8 cellular contexts compared by ENCODE assay signal in genomic region chr5:71782771-71783770, GRCh38.
DNase-seq lines count a peak whose midpoint lies in the region; ATAC-seq lines count a peak whose summit lies in the region.

No MANE protein-coding gene starts in this region.

- CTCF ChIA-PET in naive thymus-derived CD4-positive, alpha-beta T cell (lab: Charles Lee) = no interaction called here

- POLR2A ChIA-PET in naive thymus-derived CD4-positive, alpha-beta T cell (lab: Charles Lee) = no interaction called here

- H3K27ac Mint-ChIP-seq in naive thymus-derived CD4-positive, alpha-beta T cell = peak overlapping the region in 2 of 9 donors; percentile 25 to 38

- peaks cover 0 to 3% (median 0%) of the 10 kb centered on the region in 11 donors for H3K9me3 Mint-ChIP-seq in naive thymus-derived CD4-positive, alpha-beta T cell

- intact Hi-C loops in naive thymus-derived CD4-positive, alpha-beta T cell (cut with micrococcal nuclease) = loop anchor here in 1 of 2 donors (5.0 kb wide), 2 partner anchors 234 to 524 kb away; no protein-coding TSS in a partner anchor

- DNase-seq in DMS 273 treated with DMSO at 0.1 percent for 48 hours (lab: John Stamatoyannopoulos, UW) = peak; percentile 25
- DNase-seq in NCI-H524 treated with DMSO at 0.1 percent for 48 hours (lab: John Stamatoyannopoulos, UW) = peak; percentile 36
- DNase-seq in activated CD8-positive, alpha-beta memory T cell treated with anti-CD3 and anti-CD28 coated beads, Interleukin-2, amount 50 U/mL, for 24 hours (ENCODE audit: extremely low read depth) = peak; percentile 9
- DNase-seq in fibroblast of gingiva (ENCODE audit: low read depth) = peak; percentile 74
- DNase-seq in naive thymus-derived CD4-positive, alpha-beta T cell = peak in 5 of 9 donors; percentile 7 to 44 (median 9)

- H3K9ac ChIP-seq in subcutaneous abdominal adipose tissue (ENCODE audit: low read length in 5 of 5) = peak overlapping the region in 2 of 5 donors; percentile 9 to 42

- H3K27me3 ChIP-seq in naive thymus-derived CD4-positive, alpha-beta T cell (ENCODE audit: control insufficient read depth in 2 of 2, insufficient read depth in 2 of 2, low read length in 2 of 2) = no peaks in the 10 kb centered on the region
- H3K27me3 ChIP-seq in subcutaneous abdominal adipose tissue (ENCODE audit: control insufficient read depth in 5 of 5, insufficient read depth in 4 of 5, low read length in 5 of 5) = no peaks in the 10 kb centered on the region

- ATAC-seq in GM21360 (IDR thresholded peaks at IDR 0.05; ENCODE audit: unreplicated experiment) (peak; percentile 83), HG03565 (IDR thresholded peaks at IDR 0.05; ENCODE audit: unreplicated experiment) (peak; percentile 93)
- peak; percentile 71 for ATAC-seq in naive thymus-derived CD4-positive, alpha-beta T cell

- peak overlapping the region; percentile 19 for H3K4me3 ChIP-seq in naive thymus-derived CD4-positive, alpha-beta T cell (ENCODE audit: low read length)
- peak overlapping the region; percentile 45 to 53 (median 50) for H3K4me3 ChIP-seq in subcutaneous abdominal adipose tissue (ENCODE audit: low read depth in 1 of 5, low read length in 5 of 5)

- H3K4me1 ChIP-seq in naive thymus-derived CD4-positive, alpha-beta T cell (ENCODE audit: control insufficient read depth in 2 of 2, insufficient read depth in 2 of 2, low read length in 2 of 2) = peaks cover 0 to 7% of the 10 kb centered on the region in 2 donors
- peaks cover 0 to 13% (median 11%) of the 10 kb centered on the region in 5 donors for H3K4me1 ChIP-seq in subcutaneous abdominal adipose tissue (ENCODE audit: control insufficient read depth in 5 of 5, insufficient read depth in 5 of 5, low read length in 5 of 5)

- no peak overlapping the region for H3K27ac ChIP-seq in naive thymus-derived CD4-positive, alpha-beta T cell (ENCODE audit: low read depth, low read length)
- H3K27ac ChIP-seq in subcutaneous abdominal adipose tissue (ENCODE audit: low read depth, low read length) = peak overlapping the region; percentile 8

- H3K36me3 Mint-ChIP-seq in naive thymus-derived CD4-positive, alpha-beta T cell = peaks cover 0 to 10% (median 0%) of the 10 kb centered on the region in 5 donors

- no peaks in the 10 kb centered on the region for H3K9me3 ChIP-seq in naive thymus-derived CD4-positive, alpha-beta T cell (ENCODE audit: control insufficient read depth in 2 of 3, low read length in 3 of 3)
- no peaks in the 10 kb centered on the region for H3K9me3 ChIP-seq in subcutaneous abdominal adipose tissue (ENCODE audit: control insufficient read depth in 5 of 5, low read length in 5 of 5)

- peaks cover 8 to 17% (median 9%) of the 10 kb centered on the region in 5 donors for H3K27me3 Mint-ChIP-seq in naive thymus-derived CD4-positive, alpha-beta T cell

- H3K4me1 Mint-ChIP-seq in naive thymus-derived CD4-positive, alpha-beta T cell = peaks cover 6 to 23% (median 15%) of the 10 kb centered on the region in 7 donors

- H3K36me3 ChIP-seq in naive thymus-derived CD4-positive, alpha-beta T cell (ENCODE audit: control insufficient read depth in 2 of 3, insufficient read depth in 3 of 3, low read length in 3 of 3) = no peaks in the 10 kb centered on the region
- no peaks in the 10 kb centered on the region for H3K36me3 ChIP-seq in subcutaneous abdominal adipose tissue (ENCODE audit: control insufficient read depth in 5 of 5, insufficient read depth in 5 of 5, low read length in 5 of 5)

- peak overlapping the region in 9 of 10 donors; percentile 11 to 71 (median 57) for H3K4me3 Mint-ChIP-seq in naive thymus-derived CD4-positive, alpha-beta T cell

Comparison
In these comparisons a context has a peak if more than half of its experiments do, and no peak if none do; other contexts are left out.
1. DNase-seq: peak in every context shown above with its lines; median percentile 74 in fibroblast of gingiva; 36 in NCI-H524 treated with DMSO at 0.1 percent for 48 hours; 25 in DMS 273 treated with DMSO at 0.1 percent for 48 hours; 9 in activated CD8-positive, alpha-beta memory T cell treated with anti-CD3 and anti-CD28 coated beads, Interleukin-2, amount 50 U/mL, for 24 hours; 9 in naive thymus-derived CD4-positive, alpha-beta T cell.